In genomic region chr16:4987580-4988374, GRCh38 we compare ENCODE assay signal across 12 cellular contexts. TPM values are rescaled to one million over a fixed set of nuclear protein-coding genes. Genes with fewer than 3 reads are reported as not detected.
DNase-seq lines count a peak whose midpoint lies in the region; FAIRE-seq and TF ChIP-seq lines count a peak whose summit lies in the region.
"Had no signal": no experiment of that assay in that cellular context is flagged by ENCODE, and none has a peak within 500 bp of the region (broad histone marks: within the 10 kb centered on the region; RNA-seq: fewer than 3 reads in every experiment).

No MANE protein-coding gene starts in this region.

- H3K14ac ChIP-seq in trophoblast cell (ENCODE audit: low read length): no peak overlapping the region

- no peak overlapping the region for H3K23ac ChIP-seq in trophoblast cell (ENCODE audit: low read length)

- no peak overlapping the region for H3K4ac ChIP-seq in trophoblast cell (ENCODE audit: low read depth, low read length)

- H3K4me2 ChIP-seq in trophoblast cell (ENCODE audit: low read length): no peak overlapping the region

- H3K9ac ChIP-seq in ES-I3 (ENCODE audit: low read depth, low read length) (peak overlapping the region; percentile 43), trophoblast cell (ENCODE audit: low read length) (no peak overlapping the region)
- H3K9ac ChIP-seq: parathyroid adenoma had no signal

- peaks cover 52% of the 10 kb centered on the region for H3K27me3 ChIP-seq in left ventricle myocardium inferior (ENCODE audit: low read depth)
- peaks cover 12% of the 10 kb centered on the region for H3K27me3 ChIP-seq in trophoblast cell (ENCODE audit: insufficient read depth, low read length)

- H3K4me1 ChIP-seq in ES-I3 (ENCODE audit: insufficient read depth, low read length): no peaks in the 10 kb centered on the region
- peaks cover 10% of the 10 kb centered on the region for H3K4me1 ChIP-seq in left ventricle myocardium inferior
- H3K4me1 ChIP-seq in trophoblast cell (ENCODE audit: control insufficient read depth in 1 of 2, insufficient read depth in 2 of 2, low read length in 2 of 2): no peaks in the 10 kb centered on the region
- H3K4me1 ChIP-seq: parathyroid adenoma had no signal

- H3K4me3 ChIP-seq in left ventricle myocardium inferior (peak overlapping the region; percentile 48), trophoblast cell (ENCODE audit: low read depth, low read length) (peak overlapping the region; percentile 65)

- H4K12ac ChIP-seq in trophoblast cell (ENCODE audit: low read depth, low read length): no peak overlapping the region

- H3K79me1 ChIP-seq in trophoblast cell (ENCODE audit: low read length): no peaks in the 10 kb centered on the region

- H4K91ac ChIP-seq in trophoblast cell (ENCODE audit: low read depth, low read length): no peak overlapping the region

- H3K18ac ChIP-seq in trophoblast cell (ENCODE audit: low read length): no peak overlapping the region

- H4K8ac ChIP-seq in trophoblast cell (ENCODE audit: low read depth, low read length): no peak overlapping the region

- H3K9me3 ChIP-seq in ES-I3 (ENCODE audit: control insufficient read depth, insufficient read depth, low read length): no peaks in the 10 kb centered on the region
- H3K9me3 ChIP-seq in left ventricle myocardium inferior (replicated peaks): peaks cover 20% of the 10 kb centered on the region
- peaks cover 4% of the 10 kb centered on the region for H3K9me3 ChIP-seq in trophoblast cell (ENCODE audit: insufficient read depth, low read depth, low read length)

- H2BK5ac ChIP-seq in trophoblast cell (ENCODE audit: low read depth, low read length, poor library complexity): no peak overlapping the region

- no peak overlapping the region for H2BK120ac ChIP-seq in trophoblast cell (ENCODE audit: insufficient read depth, low read length, poor library complexity)

- H3K79me2 ChIP-seq in trophoblast cell (ENCODE audit: control insufficient read depth, insufficient read depth, low read length, poor library complexity): no peaks in the 10 kb centered on the region
- H3K79me2 ChIP-seq: parathyroid adenoma had no signal

- H3K27ac ChIP-seq in left ventricle myocardium inferior (replicated peaks) (no peak overlapping the region), trophoblast cell (ENCODE audit: low read depth, low read length) (no peak overlapping the region)
- H3K27ac ChIP-seq: gastroesophageal sphincter, parathyroid adenoma had no signal

- no peak overlapping the region for H2AFZ ChIP-seq in trophoblast cell (ENCODE audit: insufficient read depth, low read length, poor library complexity)
- H2AFZ ChIP-seq: parathyroid adenoma had no signal

- DNase-seq in NCI-H2227 treated with DMSO at 0.1 percent for 48 hours (lab: John Stamatoyannopoulos, UW): peak; percentile 25
- no peak for DNase-seq in left ventricle myocardium inferior
- DNase-seq in trophoblast cell: no peak
- DNase-seq in GM19239 (ENCODE audit: insufficient read length, low spot score): no peak
- DNase-seq in ecto neural progenitor cell (ENCODE audit: low spot score): no peak
- DNase-seq in activated CD4-positive, alpha-beta T cell treated with anti-CD3 and anti-CD28 coated beads for 1 hour: no peak
- DNase-seq: activated naive CD8-positive, alpha-beta T cell treated with anti-CD3 and anti-CD28 coated beads, Interleukin-2, amount 10 ng/mL, durations not matched to agents 7 days and 5 days; effector CD4-positive, alpha-beta T cell had no signal

- intact Hi-C loops in left ventricle myocardium inferior (cut with micrococcal nuclease): no loop called here

- H2AK5ac ChIP-seq in trophoblast cell (ENCODE audit: low read length): no peak overlapping the region

- no peaks in the 10 kb centered on the region for H3K36me3 ChIP-seq in ES-I3 (ENCODE audit: insufficient read depth, low read length)
- H3K36me3 ChIP-seq in left ventricle myocardium inferior: no peaks in the 10 kb centered on the region
- H3K36me3 ChIP-seq in trophoblast cell (ENCODE audit: control insufficient read depth in 1 of 2, insufficient read depth in 2 of 2, low read length in 2 of 2): no peaks in the 10 kb centered on the region

- TF ChIP-seq CTCF in left ventricle myocardium inferior (IDR thresholded peaks at IDR 0.05; ENCODE audit: borderline replicate concordance): no peak

- no peak for FAIRE-seq in GM19239 (lab: Jason Lieb, UNC)
- FAIRE-seq: TTC549 had no signal

- no peak overlapping the region for H2BK12ac ChIP-seq in trophoblast cell (ENCODE audit: low read length)

- WGBS in trophoblast cell (ENCODE audit: extremely low coverage, insufficient coverage, insufficient read length): no CpG with 5 or more reads among the region's 60 CpGs

RNA-seq across cellular contexts. Expression of gene SEC14L5, which starts 29.6 kb away (rescaled TPM):
- total RNA-seq in left ventricle myocardium inferior: 15.5 TPM
- 0.01 and 0.03 TPM in 2 replicates for polyA plus RNA-seq in trophoblast cell (2013)

RNA-seq across cellular contexts. Expression of gene NAGPA, which starts 46.0 kb away (rescaled TPM):
- 6.6 TPM for total RNA-seq in left ventricle myocardium inferior
- polyA plus RNA-seq in trophoblast cell (2013): 6.4 and 7.7 TPM in 2 replicates

RNA-seq across cellular contexts. Expression of gene PPL, which starts 50.8 kb away (rescaled TPM):
- total RNA-seq in left ventricle myocardium inferior: 7.6 TPM
- polyA plus RNA-seq in trophoblast cell (2013): 10.3 and 10.5 TPM in 2 replicates
- total RNA-seq: activated naive CD8-positive, alpha-beta T cell treated with anti-CD3 and anti-CD28 coated beads, Interleukin-2, amount 10 ng/mL, durations not matched to agents 7 days and 5 days had no signal
